In the genomic region with DNA sequence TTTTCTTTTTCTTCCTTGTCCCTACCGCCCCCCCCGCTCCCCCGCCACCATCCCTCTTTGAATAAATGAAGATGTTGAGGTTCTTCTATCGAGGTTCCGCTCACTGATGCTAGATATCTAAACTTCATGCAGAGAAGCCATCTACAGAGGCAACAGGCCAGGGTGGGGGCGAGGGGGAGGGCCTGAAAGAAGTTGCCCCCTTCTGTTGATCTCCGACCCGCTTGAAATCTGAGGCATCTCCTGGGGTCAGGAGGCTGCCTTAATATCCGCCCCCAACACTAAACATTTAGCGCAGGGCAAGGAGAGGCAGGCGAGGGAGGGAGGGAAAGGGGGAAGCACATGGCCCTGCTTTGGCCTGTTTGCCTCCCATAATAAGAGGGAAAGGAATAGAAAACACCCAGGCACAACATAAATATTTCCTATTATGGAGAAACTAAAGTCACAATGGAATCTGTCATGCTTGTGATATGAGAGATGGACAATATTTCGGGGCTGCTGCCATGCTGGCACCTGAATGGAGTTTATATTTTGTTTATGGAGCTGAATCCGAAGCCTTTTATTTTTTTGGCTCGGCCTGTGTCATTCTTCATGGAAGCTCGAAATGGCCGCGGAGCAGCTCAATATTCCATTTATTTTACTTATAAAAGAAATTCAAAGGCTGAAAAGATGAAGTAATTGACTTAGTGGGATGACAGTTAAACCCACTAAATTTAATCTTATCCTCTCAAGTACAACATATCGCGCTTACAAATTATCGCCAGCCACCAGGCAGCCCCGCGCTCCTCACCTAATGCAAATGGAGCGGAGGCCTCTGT, we compare ENCODE assay signal across 8 cellular contexts.
A peak's percentile ranks its signal among the peaks of the same experiment; 100 is the strongest.
DNase-seq lines count a peak whose midpoint lies in the region; ATAC-seq and TF ChIP-seq lines count a peak whose summit lies in the region.

No MANE protein-coding gene starts in this region.

- peak overlapping the region; percentile 86 to 97 (median 90) for H3K4me3 Mint-ChIP-seq in CD8-positive, alpha-beta memory T cell

- H3K79me2 ChIP-seq in parathyroid adenoma, result no peaks in the 10 kb centered on the region

- no peaks in the 10 kb centered on the region for H3K9me3 ChIP-seq in CD8-positive, alpha-beta memory T cell (ENCODE audit: low read length)
- no peaks in the 10 kb centered on the region for H3K9me3 ChIP-seq in Panc1 (ENCODE audit: control insufficient read depth, insufficient read depth, low read depth, low read length)
- H3K9me3 ChIP-seq in esophagus (ENCODE audit: control insufficient read depth in 2 of 2, insufficient read depth in 1 of 2, low read depth in 1 of 2, low read length in 1 of 2), result peaks cover 0 to 2% of the 10 kb centered on the region in 2 donors
- H3K9me3 ChIP-seq in parathyroid adenoma (ENCODE audit: control insufficient read depth, low read length), result no peaks in the 10 kb centered on the region

- H3K27me3 Mint-ChIP-seq in CD8-positive, alpha-beta memory T cell, result peaks cover 0 to 17% of the 10 kb centered on the region in 2 donors

- peaks cover 7% of the 10 kb centered on the region for H3K4me1 ChIP-seq in CD8-positive, alpha-beta memory T cell (ENCODE audit: insufficient read depth, low read length)
- no peaks in the 10 kb centered on the region for H3K4me1 ChIP-seq in Panc1 (ENCODE audit: control insufficient read depth, insufficient read depth, low read length)
- H3K4me1 ChIP-seq in esophagus (ENCODE audit: control insufficient read depth in 2 of 2, insufficient read depth in 2 of 2, low read length in 1 of 2), result peaks cover 0 to 2% of the 10 kb centered on the region in 2 donors
- H3K4me1 ChIP-seq in parathyroid adenoma, result no peaks in the 10 kb centered on the region

- CTCF ChIA-PET in CD8-positive, alpha-beta memory T cell (lab: Charles Lee), result no interaction called here
- CTCF ChIA-PET in Panc1 (lab: Charles Lee), result no interaction called here

- WGBS in esophagus, 2 donors, result 55 to 57% methylated on average over 23 of the region's 23 CpGs

- peak overlapping the region; percentile 69 for H3K4me2 ChIP-seq in parathyroid adenoma (ENCODE audit: low read length)

- no peaks in the 10 kb centered on the region for H3K36me3 ChIP-seq in CD8-positive, alpha-beta memory T cell (ENCODE audit: insufficient read depth, low read length)
- H3K36me3 ChIP-seq in Panc1 (ENCODE audit: control insufficient read depth, insufficient read depth, low read length) (no peaks in the 10 kb centered on the region), esophagus (ENCODE audit: control insufficient read depth in 2 of 2, insufficient read depth in 2 of 2, low read length in 1 of 2) (no peaks in the 10 kb centered on the region), parathyroid adenoma (ENCODE audit: control insufficient read depth, insufficient read depth, low read length) (no peaks in the 10 kb centered on the region)

- H3K27ac ChIP-seq in CD8-positive, alpha-beta memory T cell (ENCODE audit: low read depth, low read length), result peak overlapping the region; percentile 53
- no peak overlapping the region for H3K27ac ChIP-seq in Panc1 (ENCODE audit: low read length)
- no peak overlapping the region for H3K27ac ChIP-seq in esophagus (ENCODE audit: low read depth in 2 of 2, low read length in 1 of 2)
- no peak overlapping the region for H3K27ac ChIP-seq in parathyroid adenoma

- no peak for DNase-seq in CD8-positive, alpha-beta memory T cell
- DNase-seq in Panc1 (ENCODE audit: low read depth, low spot score), result no peak
- DNase-seq in GM10266 (ENCODE audit: extremely low spot score), result no peak
- no peak for DNase-seq in NCI-H2171 treated with DMSO at 0.1 percent for 48 hours (lab: John Stamatoyannopoulos, UW)
- DNase-seq in medulla oblongata (ENCODE audit: extremely low spot score), result no peak

- H2AFZ ChIP-seq in parathyroid adenoma, result peak overlapping the region; percentile 96

- H3K27ac Mint-ChIP-seq in CD8-positive, alpha-beta memory T cell, result peak overlapping the region; percentile 86 to 95 (median 94)

- peaks cover 4 to 19% (median 10%) of the 10 kb centered on the region in 3 donors for H3K4me1 Mint-ChIP-seq in CD8-positive, alpha-beta memory T cell

- H3K9me3 Mint-ChIP-seq in CD8-positive, alpha-beta memory T cell, result no peaks in the 10 kb centered on the region

- POLR2A ChIA-PET in CD8-positive, alpha-beta memory T cell (lab: Charles Lee), result no interaction called here
- POLR2A ChIA-PET in Panc1 (lab: Charles Lee), result no interaction called here

- no peak overlapping the region for H3K9ac ChIP-seq in parathyroid adenoma

- in situ Hi-C loops in Panc1 (cut with HindIII; ENCODE audit: low pct_unique_long_range_greater_than_20kb, low sequenced_read_pairs), result no loop called here

- ATAC-seq in Panc1 (no peak), HG03045 (IDR thresholded peaks at IDR 0.05; ENCODE audit: unreplicated experiment) (no peak)

- H3K4me3 ChIP-seq in CD8-positive, alpha-beta memory T cell (ENCODE audit: low read length), result peak overlapping the region; percentile 74
- H3K4me3 ChIP-seq in Panc1 (ENCODE audit: low read depth in 2 of 2, low read length in 2 of 2) (peak overlapping the region; percentile 46 to 51), esophagus (ENCODE audit: low read depth in 1 of 2, low read length in 2 of 2) (peak overlapping the region; percentile 13 to 79), parathyroid adenoma (ENCODE audit: low read depth, low read length) (peak overlapping the region; percentile 60)

- TF ChIP-seq CTCF in Panc1 (IDR thresholded peaks at IDR 0.05), result no peak
- TF ChIP-seq CTCF in parathyroid adenoma (IDR thresholded peaks at IDR 0.05), result no peak
- TF ChIP-seq CTCF in GM10266 (IDR thresholded peaks at IDR 0.05; ENCODE audit: control insufficient read depth, insufficient read depth, low read depth, missing control alignments), result no peak

- intact Hi-C loops in Panc1 (cut with micrococcal nuclease; ENCODE audit: unreplicated experiment), result no loop called here

- H3K27me3 ChIP-seq in CD8-positive, alpha-beta memory T cell (ENCODE audit: insufficient read depth, low read length, poor library complexity, severe bottlenecking), result no peaks in the 10 kb centered on the region
- H3K27me3 ChIP-seq in Panc1 (ENCODE audit: control insufficient read depth, insufficient read depth, low read length), result peaks cover 4% of the 10 kb centered on the region; the same call in 1 of the 2 replicates
- H3K27me3 ChIP-seq in esophagus (ENCODE audit: control insufficient read depth in 1 of 2, insufficient read depth in 2 of 2, low read length in 2 of 2), result peaks cover 0 to 2% of the 10 kb centered on the region in 2 donors
- H3K27me3 ChIP-seq in parathyroid adenoma (ENCODE audit: control insufficient read depth, insufficient read depth, low read length), result no peaks in the 10 kb centered on the region

- peaks cover 0 to 2% (median 0%) of the 10 kb centered on the region in 3 donors for H3K36me3 Mint-ChIP-seq in CD8-positive, alpha-beta memory T cell

- no TSS peak for BruUV-seq in Panc1 (replicated peaks; lab: Mats Ljungman, UMichigan)
